12 cellular contexts compared by ENCODE assay signal in the genomic region with DNA sequence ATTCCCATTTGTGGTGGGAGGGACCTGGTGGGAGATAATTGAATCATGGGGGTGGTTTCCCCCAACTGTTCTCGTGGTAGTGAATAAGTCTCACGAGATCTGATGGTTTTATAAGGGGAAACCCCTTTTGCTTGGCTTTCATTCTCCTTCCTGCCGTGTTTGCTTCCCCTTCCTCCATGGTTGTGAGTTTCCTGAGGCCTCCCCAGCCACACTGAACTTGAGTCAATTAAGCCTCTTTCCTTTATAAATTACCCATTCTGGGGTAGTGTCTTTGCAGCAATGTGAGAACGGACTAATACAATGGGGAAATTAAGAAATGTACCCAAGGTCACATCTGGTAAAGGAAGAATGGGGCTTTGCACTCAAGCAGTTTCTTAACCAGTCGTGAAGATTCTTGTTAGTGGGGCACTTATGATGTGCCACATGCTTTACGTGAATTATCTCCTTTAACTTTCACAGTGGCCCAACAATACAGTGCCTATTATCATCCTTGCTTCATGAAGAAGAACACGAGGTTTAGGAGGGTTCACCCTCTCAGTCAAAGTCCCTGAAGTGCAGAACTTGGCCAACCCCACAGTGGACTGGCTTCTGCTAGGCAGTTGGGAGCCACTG.
A peak's percentile ranks its signal among the peaks of the same experiment; 100 is the strongest.
DNase-seq lines count a peak whose midpoint lies in the region; ATAC-seq and TF ChIP-seq lines count a peak whose summit lies in the region.
"Had no signal": no experiment of that assay in that cellular context is flagged by ENCODE, and none has a peak within 500 bp of the region (broad histone marks: within the 10 kb centered on the region; RNA-seq: fewer than 3 reads in every experiment).

No MANE protein-coding gene starts in this region.

- peak; percentile 39 for DNase-seq in activated CD4-positive, alpha-beta T cell treated with anti-CD3 and anti-CD28 coated beads for 36 hours
- no peak for DNase-seq in activated CD4-positive, alpha-beta T cell treated with anti-CD3 and anti-CD28 coated beads for 1 hour
- DNase-seq in stimulated activated naive CD8-positive, alpha-beta T cell treated with anti-CD3 and anti-CD28 coated beads, Interleukin-15, Interleukin-2, amounts not matched to agents 100 U/mL and 50 U/mL, for 24 hours, result no peak
- DNase-seq in NCI-H510A treated with DMSO at 0.1 percent for 48 hours (lab: John Stamatoyannopoulos, UW), result no peak
- DNase-seq: NCI-H510A had no signal

- H4K20me1 ChIP-seq in OCI-LY3 (ENCODE audit: insufficient read depth, low read length), result no peaks in the 10 kb centered on the region

- H3K9ac ChIP-seq in OCI-LY3 (ENCODE audit: low read length), result peak overlapping the region; percentile 10; the same call in 1 of the 2 replicates

- POLR2A ChIA-PET in activated CD4-positive, alpha-beta T cell treated with anti-CD3 and anti-CD28 coated beads for 36 hours (lab: Charles Lee), result interaction anchor here (0.8 to 1.3 kb wide), 3 partner anchors 31 to 78 kb away, joined by 4 read pairs; no protein-coding TSS in a partner anchor

- H3K36me3 Mint-ChIP-seq in activated CD4-positive, alpha-beta T cell treated with anti-CD3 and anti-CD28 coated beads for 36 hours (ENCODE audit: low read depth), result peaks cover 13% of the 10 kb centered on the region
- no peaks in the 10 kb centered on the region for H3K36me3 Mint-ChIP-seq in dendritic cell treated with granulocyte-macrophage colony-stimulating factor and Interleukin-4, amounts not matched to agents 40 ng/mL and 50 ng/mL, for 4 days (ENCODE audit: low read depth)

- H3K36me3 ChIP-seq in OCI-LY3 (replicated peaks; ENCODE audit: low read depth, low read length), result peaks cover 5% of the 10 kb centered on the region
- H3K36me3 ChIP-seq: ascending aorta, esophagus muscularis mucosa had no signal

- ATAC-seq in activated CD4-positive, alpha-beta T cell treated with anti-CD3 and anti-CD28 coated beads for 36 hours, result peak; percentile 16
- ATAC-seq in stimulated activated naive CD8-positive, alpha-beta T cell treated with anti-CD3 and anti-CD28 coated beads, Interleukin-15, Interleukin-2, amounts not matched to agents 100 U/mL and 50 U/mL, for 24 hours, result peak; percentile 12
- no peak for ATAC-seq in GM18909 (IDR thresholded peaks at IDR 0.05; ENCODE audit: poor library complexity, unreplicated experiment)
- no peak for ATAC-seq in HG02571 (IDR thresholded peaks at IDR 0.05; ENCODE audit: unreplicated experiment)

- peak overlapping the region; percentile 80 for H2AFZ ChIP-seq in OCI-LY3 (ENCODE audit: low read depth, low read length)

- H3K4me1 ChIP-seq in OCI-LY3 (ENCODE audit: low read length), result peaks cover 25% of the 10 kb centered on the region
- H3K4me1 ChIP-seq: psoas muscle had no signal

- no peak for TF ChIP-seq CTCF in OCI-LY3 (IDR thresholded peaks at IDR 0.05; ENCODE audit: low read depth, low read length)

- peak overlapping the region; percentile 2; the same call in 1 of the 2 replicates for H3K4me3 ChIP-seq in OCI-LY3 (ENCODE audit: low read length)
- H3K4me3 ChIP-seq: ascending aorta, esophagus muscularis mucosa, psoas muscle had no signal

- no peaks in the 10 kb centered on the region for H3K79me2 ChIP-seq in OCI-LY3 (ENCODE audit: low read length)

- CTCF ChIA-PET in activated CD4-positive, alpha-beta T cell treated with anti-CD3 and anti-CD28 coated beads for 36 hours (lab: Charles Lee), result interaction anchor here (0.5 to 2.0 kb wide), 7 partner anchors 18 to 344 kb away, joined by 3 to 7 read pairs (median 4); no protein-coding TSS in a partner anchor

- peaks cover 3% of the 10 kb centered on the region for H3K9me3 Mint-ChIP-seq in activated CD4-positive, alpha-beta T cell treated with anti-CD3 and anti-CD28 coated beads for 36 hours (ENCODE audit: low read depth)
- no peaks in the 10 kb centered on the region for H3K9me3 Mint-ChIP-seq in dendritic cell treated with granulocyte-macrophage colony-stimulating factor and Interleukin-4, amounts not matched to agents 40 ng/mL and 50 ng/mL, for 4 days

- no peaks in the 10 kb centered on the region for H3K27me3 ChIP-seq in OCI-LY3 (ENCODE audit: low read depth, low read length)
- H3K27me3 ChIP-seq: ascending aorta, esophagus muscularis mucosa had no signal

- peak overlapping the region; percentile 37 for H3K4me3 Mint-ChIP-seq in activated CD4-positive, alpha-beta T cell treated with anti-CD3 and anti-CD28 coated beads for 36 hours
- no peak overlapping the region for H3K4me3 Mint-ChIP-seq in dendritic cell treated with granulocyte-macrophage colony-stimulating factor and Interleukin-4, amounts not matched to agents 40 ng/mL and 50 ng/mL, for 4 days

- H3K4me1 Mint-ChIP-seq in activated CD4-positive, alpha-beta T cell treated with anti-CD3 and anti-CD28 coated beads for 36 hours, result peaks cover 71% of the 10 kb centered on the region
- peaks cover 74% of the 10 kb centered on the region for H3K4me1 Mint-ChIP-seq in dendritic cell treated with granulocyte-macrophage colony-stimulating factor and Interleukin-4, amounts not matched to agents 40 ng/mL and 50 ng/mL, for 4 days (ENCODE audit: low read depth)

- H3K27me3 Mint-ChIP-seq in activated CD4-positive, alpha-beta T cell treated with anti-CD3 and anti-CD28 coated beads for 36 hours, result no peaks in the 10 kb centered on the region
- peaks cover 1% of the 10 kb centered on the region for H3K27me3 Mint-ChIP-seq in dendritic cell treated with granulocyte-macrophage colony-stimulating factor and Interleukin-4, amounts not matched to agents 40 ng/mL and 50 ng/mL, for 4 days

- H3K27ac ChIP-seq in OCI-LY3 (ENCODE audit: low read length), result peak overlapping the region; percentile 50
- H3K27ac ChIP-seq: psoas muscle had no signal

- H3K27ac Mint-ChIP-seq in activated CD4-positive, alpha-beta T cell treated with anti-CD3 and anti-CD28 coated beads for 36 hours, result peak overlapping the region; percentile 96
- peak overlapping the region; percentile 94 for H3K27ac Mint-ChIP-seq in dendritic cell treated with granulocyte-macrophage colony-stimulating factor and Interleukin-4, amounts not matched to agents 40 ng/mL and 50 ng/mL, for 4 days

- H3K4me2 ChIP-seq in OCI-LY3 (ENCODE audit: low read length), result peak overlapping the region; percentile 43

- intact Hi-C loops in activated CD4-positive, alpha-beta T cell treated with anti-CD3 and anti-CD28 coated beads for 36 hours (cut with DNase I, micrococcal nuclease), result loop anchor here (1.0 to 5.0 kb wide), 6 partner anchors 17 to 93 kb away; no protein-coding TSS in a partner anchor
- intact Hi-C loops in dendritic cell treated with granulocyte-macrophage colony-stimulating factor and Interleukin-4, amounts not matched to agents 40 ng/mL and 50 ng/mL, for 4 days (cut with micrococcal nuclease), result loop anchor here (5.0 kb wide), 1 partner anchor 38 kb away; no protein-coding TSS in a partner anchor

- no peaks in the 10 kb centered on the region for H3K9me3 ChIP-seq in OCI-LY3 (ENCODE audit: insufficient read depth, low read length)
- H3K9me3 ChIP-seq: ascending aorta, esophagus muscularis mucosa, psoas muscle had no signal

Comparison
In these comparisons a context has a peak if more than half of its experiments do, and no peak if none do; other contexts are left out.
1. ATAC-seq: peak in activated CD4-positive, alpha-beta T cell treated with anti-CD3 and anti-CD28 coated beads for 36 hours (single experiment) and stimulated activated naive CD8-positive, alpha-beta T cell treated with anti-CD3 and anti-CD28 coated beads, Interleukin-15, Interleukin-2, amounts not matched to agents 100 U/mL and 50 U/mL, for 24 hours (single experiment); none in GM18909 (single experiment) and HG02571 (single experiment).